In the genomic region with DNA sequence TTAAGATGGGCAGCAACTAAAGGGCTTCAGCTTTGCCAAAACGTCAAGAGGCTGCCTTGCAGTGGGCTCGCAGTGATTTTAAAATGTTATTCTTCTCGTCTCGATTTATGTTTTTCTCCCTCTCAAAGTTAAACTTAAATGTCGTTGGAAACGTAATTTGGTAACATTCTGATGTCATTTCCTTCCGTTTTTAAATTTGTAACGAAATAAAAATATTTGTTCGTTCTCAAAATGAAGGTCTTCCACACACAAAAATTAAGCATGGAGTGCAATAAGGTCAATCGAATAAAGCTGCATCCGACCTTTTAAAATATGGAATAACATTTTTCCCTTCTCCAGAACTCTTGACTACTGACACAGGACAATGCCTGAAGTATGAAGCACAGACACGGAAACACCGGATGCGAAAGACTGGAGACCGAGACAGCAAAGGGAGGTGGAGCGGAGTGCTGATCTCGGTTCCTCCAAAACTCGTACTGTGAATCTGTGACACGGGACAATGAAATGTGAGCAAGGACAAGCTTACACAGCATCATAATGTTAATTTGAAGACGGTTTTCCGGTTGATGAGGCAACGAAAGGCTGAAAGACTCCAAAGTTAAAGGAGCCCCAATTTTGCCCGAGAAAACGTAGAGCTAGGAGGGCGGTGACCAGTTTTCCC, we compare ENCODE assay signal across 8 cellular contexts. TPM values are rescaled to one million over a fixed set of nuclear protein-coding genes. Genes with fewer than 3 reads are reported as not detected.
DNase-seq lines count a peak whose midpoint lies in the region; ATAC-seq, FAIRE-seq and TF ChIP-seq lines count a peak whose summit lies in the region.

No MANE protein-coding gene starts in this region.

- H3K9ac ChIP-seq in skeletal muscle tissue (ENCODE audit: low read depth in 1 of 3, low read length in 3 of 3): peak overlapping the region; percentile 74 to 92 (median 91)

- no peaks in the 10 kb centered on the region for H3K36me3 ChIP-seq in bronchial epithelial cell (ENCODE audit: control insufficient read depth, insufficient read depth, low read length)
- H3K36me3 ChIP-seq in skeletal muscle tissue (ENCODE audit: control insufficient read depth in 3 of 3, insufficient read depth in 3 of 3, low read length in 3 of 3): no peaks in the 10 kb centered on the region

- peaks cover 3 to 9% (median 4%) of the 10 kb centered on the region in 3 donors for H3K4me1 ChIP-seq in skeletal muscle tissue (ENCODE audit: control insufficient read depth in 3 of 3, insufficient read depth in 3 of 3, low read length in 3 of 3)

- peak overlapping the region; percentile 79 for H3K27ac ChIP-seq in skeletal muscle tissue (ENCODE audit: low read depth, low read length)

- H3K4me3 ChIP-seq in bronchial epithelial cell (ENCODE audit: low read depth, low read length) (peak overlapping the region; percentile 88), skeletal muscle tissue (ENCODE audit: low read length in 3 of 3) (peak overlapping the region; percentile 83 to 92 (median 91))

- ATAC-seq in GM18508 (IDR thresholded peaks at IDR 0.05; ENCODE audit: insufficient read depth, unreplicated experiment) (peak; percentile 25), HG03460 (IDR thresholded peaks at IDR 0.05; ENCODE audit: unreplicated experiment) (peak; percentile 29)

- FAIRE-seq in bronchial epithelial cell (lab: Jason Lieb, UNC): no peak

- DNase-seq in AML-193 (lab: John Stamatoyannopoulos, UW): peak; percentile 52 to 66
- DNase-seq in SK-N-DZ (ENCODE audit: low spot score): peak; percentile 22
- DNase-seq in bronchial epithelial cell (ENCODE audit: low read depth): peak; percentile 47
- DNase-seq in iPS-NIHi11 (ENCODE audit: low spot score): peak; percentile 17
- DNase-seq in GOT3 (lab: John Stamatoyannopoulos, UW): no peak

- no peaks in the 10 kb centered on the region for H3K9me3 ChIP-seq in skeletal muscle tissue (ENCODE audit: control insufficient read depth in 3 of 3, low read length in 3 of 3)

- H3K27me3 ChIP-seq in bronchial epithelial cell (ENCODE audit: control insufficient read depth, insufficient read depth, low read length) (no peaks in the 10 kb centered on the region), skeletal muscle tissue (ENCODE audit: control insufficient read depth in 3 of 3, insufficient read depth in 3 of 3, low read length in 3 of 3) (no peaks in the 10 kb centered on the region)

- TF ChIP-seq CTCF in bronchial epithelial cell (IDR thresholded peaks at IDR 0.05; ENCODE audit: insufficient read depth, low read length, severe bottlenecking): no peak

RNA-seq across cellular contexts. Expression of gene MTMR6, which starts 0.8 kb away (rescaled TPM):
- 25.1 and 25.8 TPM in 2 replicates for polyA plus RNA-seq in SK-N-DZ (2014; cell fraction: cytosol; rRNA removed)
- 11.9 and 15.0 TPM in 2 replicates for polyA plus RNA-seq in SK-N-DZ (2014; cell fraction: nucleus; rRNA removed)
- total RNA-seq in bronchial epithelial cell (22.0 and 22.1 TPM in 2 replicates), skeletal muscle tissue (11.5 TPM)

RNA-seq across cellular contexts. Expression of gene NUP58, which starts 15.0 kb away (rescaled TPM):
- 92.0 and 108 TPM in 2 replicates for polyA plus RNA-seq in SK-N-DZ (2014; cell fraction: cytosol; rRNA removed)
- 56.6 and 58.6 TPM in 2 replicates for polyA plus RNA-seq in SK-N-DZ (2014; cell fraction: nucleus; rRNA removed)
- 105 and 133 TPM in 2 replicates for total RNA-seq in bronchial epithelial cell
- 45.4 TPM for total RNA-seq in skeletal muscle tissue
